ENCODE assay signal across 29 cellular contexts in the genomic region with DNA sequence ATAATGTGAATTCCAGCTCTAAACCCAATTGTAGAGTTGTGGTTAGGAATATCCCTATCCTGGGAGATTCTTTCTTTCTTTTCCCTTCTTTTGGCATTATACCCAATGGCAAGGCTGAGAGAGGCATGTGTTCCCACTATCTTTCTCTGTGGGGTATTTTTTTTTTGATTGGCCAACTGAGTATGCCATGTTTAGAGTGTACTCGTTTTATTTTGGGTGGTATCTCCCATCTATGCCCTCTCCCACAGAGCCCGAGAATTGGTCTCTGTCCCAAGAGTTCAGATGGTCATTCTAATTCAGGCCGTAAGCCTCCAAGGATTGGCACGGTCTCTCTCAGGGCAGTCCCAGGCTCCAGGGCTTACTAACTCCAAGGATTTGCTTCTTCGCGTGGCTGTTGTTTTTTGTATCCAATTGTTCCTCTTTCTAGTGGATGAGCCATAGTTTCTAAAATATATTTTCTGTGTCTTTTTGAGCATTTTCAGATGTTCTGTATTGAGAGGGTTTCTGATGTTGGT.
"Had no signal": no experiment of that assay in that cellular context is flagged by ENCODE, and none has a peak within 500 bp of the region (broad histone marks: within the 10 kb centered on the region; RNA-seq: fewer than 3 reads in every experiment).

No MANE protein-coding gene starts in this region.

- H3K36me3 ChIP-seq: adrenal gland, ascending aorta, brain microvascular endothelial cell, esophagus muscularis mucosa, gastrocnemius medialis, WERI-Rb-1 had no signal

- H3K9me3 ChIP-seq: adrenal gland, ascending aorta, esophagus muscularis mucosa, gastrocnemius medialis, heart left ventricle had no signal

- H3K27ac ChIP-seq: adrenal gland, ascending aorta, brain microvascular endothelial cell, coronary artery, esophagus muscularis mucosa, foreskin keratinocyte, gastrocnemius medialis, heart left ventricle, WERI-Rb-1 had no signal

- H3K4me3 ChIP-seq: adrenal gland, ascending aorta, coronary artery, esophagus muscularis mucosa, gastrocnemius medialis, heart left ventricle had no signal

- ATAC-seq: activated CD4-positive, CD25-positive, alpha-beta regulatory T cell treated with anti-CD3 and anti-CD28 coated beads, Interleukin-2, amount 50 U/mL, for 24 hours; activated CD8-positive, alpha-beta T cell treated with anti-CD3 and anti-CD28 coated beads for 36 hours; activated naive CD8-positive, alpha-beta T cell treated with anti-CD3 and anti-CD28 coated beads, Interleukin-2, amount 50 U/mL, for 24 hours; effector memory CD8-positive, alpha-beta T cell; foreskin keratinocyte; gastrocnemius medialis; heart left ventricle; T-helper 17 cell had no signal

- H3K27me3 ChIP-seq: adrenal gland, ascending aorta, brain microvascular endothelial cell, esophagus muscularis mucosa, foreskin keratinocyte, gastrocnemius medialis, heart left ventricle had no signal

- DNase-seq: activated B cell treated with CpG ODN at 0.5 μM for 24 hours; activated CD4-positive, alpha-beta T cell treated with anti-CD3 and anti-CD28 coated beads for 48 hours; activated CD4-positive, alpha-beta T cell treated with anti-CD3 and anti-CD28 coated beads, Interleukin-2, amount 50 U/mL, for 1 hour; activated CD4-positive, alpha-beta T cell treated with anti-CD3 and anti-CD28 coated beads, Interleukin-2, amount 50 U/mL, for 48 hours; activated CD8-positive, alpha-beta memory T cell treated with anti-CD3 and anti-CD28 coated beads for 24 hours; activated CD8-positive, alpha-beta T cell treated with anti-CD3 and anti-CD28 coated beads for 36 hours; activated effector memory CD4-positive, alpha-beta T cell treated with anti-CD3 and anti-CD28 coated beads, Interleukin-2, amount 50 U/mL, for 16 hours; activated naive CD4-positive, alpha-beta T cell treated with anti-CD3 and anti-CD28 coated beads for 36 hours; activated naive CD8-positive, alpha-beta T cell treated with anti-CD3 and anti-CD28 coated beads for 36 hours; activated naive CD8-positive, alpha-beta T cell treated with anti-CD3 and anti-CD28 coated beads, Interleukin-2, amount 50 U/mL, for 24 hours; activated T-cell treated with anti-CD3 and anti-CD28 coated beads, Interleukin-2, amount 50 U/mL, for 48 hours; adrenal gland; brain microvascular endothelial cell; dermis blood vessel endothelial cell; effector CD4-positive, alpha-beta T cell; effector memory CD8-positive, alpha-beta T cell; erythroblast; foreskin keratinocyte; gastrocnemius medialis; glutamatergic neuron; heart left ventricle; T-helper 1 cell; T-helper 17 cell; T1000; WERI-Rb-1 had no signal

- H3K4me1 ChIP-seq: ascending aorta, esophagus muscularis mucosa, foreskin keratinocyte, gastrocnemius medialis had no signal
